Comparison of ENCODE assay signal across 2 cellular contexts in the genomic region with DNA sequence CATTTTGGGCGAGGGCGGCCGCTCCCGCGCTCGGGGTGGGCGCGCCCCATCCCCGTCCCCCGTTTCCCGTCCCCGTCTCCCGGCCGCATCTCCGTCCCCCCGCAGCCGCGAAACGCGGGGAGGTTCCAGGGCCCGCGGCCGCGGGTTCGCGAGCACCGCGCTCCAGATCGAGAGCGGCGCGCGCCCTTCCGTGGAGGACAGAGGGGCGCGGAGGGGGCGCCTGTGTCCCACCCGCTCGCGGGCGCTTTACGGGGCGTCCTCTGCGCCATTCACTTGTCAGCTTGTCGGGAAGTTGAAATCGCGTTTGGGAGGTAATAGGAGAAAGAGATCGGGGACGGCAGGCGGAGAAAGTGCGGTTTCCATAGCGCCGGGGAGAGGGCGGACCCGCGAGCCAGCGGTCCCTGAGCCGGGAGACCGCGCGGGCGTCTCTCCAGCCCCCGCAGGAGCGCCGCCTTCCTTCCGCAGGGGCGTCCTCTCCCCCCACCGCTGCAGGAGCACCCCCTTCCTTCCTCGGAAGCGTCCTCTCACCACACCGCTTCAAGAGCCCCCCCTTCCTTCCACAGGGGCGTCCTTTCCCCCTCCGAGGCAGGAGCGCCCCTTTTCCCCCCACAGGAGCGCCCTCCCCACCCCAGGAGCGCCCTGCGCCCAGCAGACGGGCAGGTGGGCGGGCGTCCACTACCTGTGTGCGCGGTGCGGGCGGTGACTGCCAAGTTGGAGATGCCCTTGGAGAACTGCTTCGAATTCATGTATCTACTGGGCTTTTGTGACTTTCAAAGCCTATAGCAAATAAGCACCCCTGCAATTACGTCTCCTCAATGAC.
TF ChIP-seq lines count a peak whose summit lies in the region.

No MANE protein-coding gene starts in this region.

TF ChIP-seq in HCT116, 20 proteins besides CTCF, POLR2A, EP300 and RAD21:
- TF ChIP-seq, protein P1, sequence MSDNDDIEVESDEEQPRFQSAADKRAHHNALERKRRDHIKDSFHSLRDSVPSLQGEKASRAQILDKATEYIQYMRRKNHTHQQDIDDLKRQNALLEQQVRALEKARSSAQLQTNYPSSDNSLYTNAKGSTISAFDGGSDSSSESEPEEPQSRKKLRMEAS (IDR thresholded peaks at IDR 0.05): no peak
- TF ChIP-seq SP1 (IDR thresholded peaks at IDR 0.05; ENCODE audit: low read depth): no peak
- TF ChIP-seq, protein P2, sequence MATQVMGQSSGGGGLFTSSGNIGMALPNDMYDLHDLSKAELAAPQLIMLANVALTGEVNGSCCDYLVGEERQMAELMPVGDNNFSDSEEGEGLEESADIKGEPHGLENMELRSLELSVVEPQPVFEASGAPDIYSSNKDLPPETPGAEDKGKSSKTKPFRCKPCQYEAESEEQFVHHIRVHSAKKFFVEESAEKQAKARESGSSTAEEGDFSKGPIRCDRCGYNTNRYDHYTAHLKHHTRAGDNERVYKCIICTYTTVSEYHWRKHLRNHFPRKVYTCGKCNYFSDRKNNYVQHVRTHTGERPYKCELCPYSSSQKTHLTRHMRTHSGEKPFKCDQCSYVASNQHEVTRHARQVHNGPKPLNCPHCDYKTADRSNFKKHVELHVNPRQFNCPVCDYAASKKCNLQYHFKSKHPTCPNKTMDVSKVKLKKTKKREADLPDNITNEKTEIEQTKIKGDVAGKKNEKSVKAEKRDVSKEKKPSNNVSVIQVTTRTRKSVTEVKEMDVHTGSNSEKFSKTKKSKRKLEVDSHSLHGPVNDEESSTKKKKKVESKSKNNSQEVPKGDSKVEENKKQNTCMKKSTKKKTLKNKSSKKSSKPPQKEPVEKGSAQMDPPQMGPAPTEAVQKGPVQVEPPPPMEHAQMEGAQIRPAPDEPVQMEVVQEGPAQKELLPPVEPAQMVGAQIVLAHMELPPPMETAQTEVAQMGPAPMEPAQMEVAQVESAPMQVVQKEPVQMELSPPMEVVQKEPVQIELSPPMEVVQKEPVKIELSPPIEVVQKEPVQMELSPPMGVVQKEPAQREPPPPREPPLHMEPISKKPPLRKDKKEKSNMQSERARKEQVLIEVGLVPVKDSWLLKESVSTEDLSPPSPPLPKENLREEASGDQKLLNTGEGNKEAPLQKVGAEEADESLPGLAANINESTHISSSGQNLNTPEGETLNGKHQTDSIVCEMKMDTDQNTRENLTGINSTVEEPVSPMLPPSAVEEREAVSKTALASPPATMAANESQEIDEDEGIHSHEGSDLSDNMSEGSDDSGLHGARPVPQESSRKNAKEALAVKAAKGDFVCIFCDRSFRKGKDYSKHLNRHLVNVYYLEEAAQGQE (IDR thresholded peaks at IDR 0.05; ENCODE audit: low read depth): no peak
- TF ChIP-seq EGR1 (IDR thresholded peaks at IDR 0.05; ENCODE audit: low read depth): 0 out of 2 replicates have a peak, but pooled peaks have one; percentile 53
- TF ChIP-seq FOSL1 (IDR thresholded peaks at IDR 0.05; ENCODE audit: low read depth): no peak
- peak; percentile 38; the same call in 1 of the 2 replicates for TF ChIP-seq POLR2AphosphoS5 (IDR thresholded peaks at IDR 0.05; ENCODE audit: low read depth, low read length)
- TF ChIP-seq TCF7L2 (IDR thresholded peaks at IDR 0.05; ENCODE audit: borderline replicate concordance, extremely low read depth, insufficient read depth, insufficient read length): no peak
- TF ChIP-seq ATF3 (IDR thresholded peaks at IDR 0.05): no peak
- no peak for TF ChIP-seq SRF (IDR thresholded peaks at IDR 0.05; ENCODE audit: low read depth)
- no peak for TF ChIP-seq EZH2phosphoT487 (IDR thresholded peaks at IDR 0.05; ENCODE audit: borderline replicate concordance)
- TF ChIP-seq CBX3 (IDR thresholded peaks at IDR 0.05; ENCODE audit: low read depth): no peak
- no peak for TF ChIP-seq SIN3A (IDR thresholded peaks at IDR 0.05; ENCODE audit: low read depth)
- no peak for TF ChIP-seq EZH2 (IDR thresholded peaks at IDR 0.05)
- TF ChIP-seq ZFX (IDR thresholded peaks at IDR 0.05): peak; percentile 19; the same call in 1 of the 2 replicates
- no peak for TF ChIP-seq JUND (IDR thresholded peaks at IDR 0.05)
- no peak for TF ChIP-seq ELF1 (IDR thresholded peaks at IDR 0.05; ENCODE audit: borderline replicate concordance, low read depth)
- TF ChIP-seq YY1 (IDR thresholded peaks at IDR 0.05; ENCODE audit: extremely low read depth, insufficient replicate concordance, low read depth, low read length): no peak
- no peak for TF ChIP-seq ZNF274 (IDR thresholded peaks at IDR 0.05; ENCODE audit: low read depth, low read length)
- TF ChIP-seq CEBPB (IDR thresholded peaks at IDR 0.05; ENCODE audit: low read depth): no peak
- no peak for TF ChIP-seq ZBTB33 (IDR thresholded peaks at IDR 0.05; ENCODE audit: extremely low read depth, insufficient replicate concordance, low read length)
TF ChIP-seq in HCT116: peak in this region for 3.

TF ChIP-seq in endothelial cell of umbilical vein, 7 proteins besides CTCF, POLR2A, EP300 and RAD21:
- TF ChIP-seq JUN (IDR thresholded peaks at IDR 0.05; ENCODE audit: borderline replicate concordance, insufficient read depth, insufficient read length, low read depth): no peak
- TF ChIP-seq EZH2 (IDR thresholded peaks at IDR 0.05; ENCODE audit: borderline replicate concordance, low read depth, low read length, severe bottlenecking): peak; percentile 72
